Comparison of ENCODE assay signal across 8 cellular contexts in the genomic region with DNA sequence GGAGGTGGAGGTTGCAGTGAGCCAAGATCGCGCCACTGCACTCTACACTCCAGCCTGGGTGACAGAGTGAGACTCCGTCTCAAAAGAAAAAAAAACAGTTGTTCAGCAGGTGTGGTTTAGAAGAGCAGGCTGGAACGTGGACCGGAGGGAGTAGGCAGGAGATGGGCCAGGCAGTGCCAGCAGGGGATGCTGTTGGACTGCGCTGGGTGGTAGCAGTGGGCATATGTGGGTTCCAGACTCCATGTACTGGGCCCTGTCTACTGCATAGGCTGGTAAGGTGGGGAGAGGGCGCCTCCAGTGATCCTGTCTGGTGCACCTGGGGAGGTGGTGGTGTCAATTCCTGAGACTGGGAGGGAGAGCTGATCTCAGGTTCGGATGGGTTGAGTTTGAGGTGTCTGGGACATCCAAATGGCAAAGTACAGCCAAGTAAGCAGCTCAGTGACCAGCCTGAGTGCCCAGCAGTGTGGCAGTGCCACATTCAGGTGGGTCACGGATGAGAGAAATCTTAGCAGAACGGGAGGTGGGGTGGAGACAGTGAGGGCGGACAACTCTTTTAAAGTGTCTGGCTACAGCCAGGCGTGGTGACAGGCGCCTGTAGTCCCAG. TPM values are rescaled to one million over a fixed set of nuclear protein-coding genes. Genes with fewer than 3 reads are reported as not detected.
A peak's percentile ranks its signal among the peaks of the same experiment; 100 is the strongest.
DNase-seq lines count a peak whose midpoint lies in the region; ATAC-seq, FAIRE-seq and TF ChIP-seq lines count a peak whose summit lies in the region.

No MANE protein-coding gene starts in this region.

- TF ChIP-seq CTCF in BJ (IDR thresholded peaks at IDR 0.05; ENCODE audit: insufficient read depth, low read depth, low read length) (peak; percentile 72), K562 (IDR thresholded peaks at IDR 0.05 in 2 of 3, conservative IDR thresholded peaks at IDR 0.05 in 1 of 3; ENCODE audit: insufficient read depth in 2 of 3, low read depth in 1 of 3, low read length in 3 of 3) (peak; percentile 49 to 60 (median 55); a peak in 5 of 6 replicates), mesothelial cell of epicardium (IDR thresholded peaks at IDR 0.05; ENCODE audit: unreplicated experiment) (no peak)

- H3K4me1 ChIP-seq in K562 (replicated peaks in 1 of 2; ENCODE audit: control insufficient read depth in 2 of 2, insufficient read depth in 2 of 2, low read length in 2 of 2), result no peaks in the 10 kb centered on the region

- TF ChIP-seq EP300 in K562 (IDR thresholded peaks at IDR 0.05; ENCODE audit: low read length), result no peak

- H3K36me3 Mint-ChIP-seq in stimulated activated memory B cell treated with anti-CD40 and anti-IgM and Interleukin-4, amounts not matched to agents 10 μg/mL and 1 μg/mL and 100 μg/mL, for 72 hours, result peaks cover 28% of the 10 kb centered on the region
- peaks cover 21% of the 10 kb centered on the region for H3K36me3 Mint-ChIP-seq in mesothelial cell of epicardium

- H3K27ac ChIP-seq in K562 (ENCODE audit: extremely low read depth, low read depth, low read length), result no peak overlapping the region

- no peaks in the 10 kb centered on the region for H3K27me3 Mint-ChIP-seq in stimulated activated memory B cell treated with anti-CD40 and anti-IgM and Interleukin-4, amounts not matched to agents 10 μg/mL and 1 μg/mL and 100 μg/mL, for 72 hours
- H3K27me3 Mint-ChIP-seq in mesothelial cell of epicardium (ENCODE audit: low read depth), result no peaks in the 10 kb centered on the region

- no peaks in the 10 kb centered on the region for H4K20me1 ChIP-seq in K562 (replicated peaks; ENCODE audit: control insufficient read depth, insufficient read depth, low read length)

- no peak overlapping the region for H2AFZ ChIP-seq in K562 (ENCODE audit: low read depth, low read length)

- H3K4me2 ChIP-seq in K562 (ENCODE audit: insufficient read depth, low read length), result no peak overlapping the region

- peak; percentile 60 for ATAC-seq in HG02623 (IDR thresholded peaks at IDR 0.05; ENCODE audit: unreplicated experiment)
- peak; percentile 78 for ATAC-seq in K562
- ATAC-seq in left lobe of liver, result peak; percentile 69
- peak; percentile 59 for ATAC-seq in stimulated activated memory B cell treated with anti-CD40 and anti-IgM and Interleukin-4, amounts not matched to agents 10 μg/mL and 1 μg/mL and 100 μg/mL, for 72 hours
- no peak for ATAC-seq in HG03196 (IDR thresholded peaks at IDR 0.05; ENCODE audit: unreplicated experiment)

- H3K9me1 ChIP-seq in K562 (ENCODE audit: control insufficient read depth, insufficient read depth, low read length), result no peaks in the 10 kb centered on the region

- H3K9me3 Mint-ChIP-seq in stimulated activated memory B cell treated with anti-CD40 and anti-IgM and Interleukin-4, amounts not matched to agents 10 μg/mL and 1 μg/mL and 100 μg/mL, for 72 hours, result no peaks in the 10 kb centered on the region
- no peaks in the 10 kb centered on the region for H3K9me3 Mint-ChIP-seq in mesothelial cell of epicardium

- in situ Hi-C loops in K562 (cut with MboI), result no loop called here

- no peak for FAIRE-seq in K562 (lab: Jason Lieb, UNC)

- peak; percentile 37; the same call in 1 of the 2 replicates for TF ChIP-seq POLR2A in K562 (conservative IDR thresholded peaks at IDR 0.05)

- H3K4me3 ChIP-seq in BJ (ENCODE audit: low read depth, low read length) (no peak overlapping the region), K562 (no peak overlapping the region)

- peaks cover 1% of the 10 kb centered on the region for H3K36me3 ChIP-seq in BJ (ENCODE audit: control insufficient read depth, insufficient read depth, low read length)
- peaks cover 40% of the 10 kb centered on the region; the same call in 2 of the 3 replicates for H3K36me3 ChIP-seq in K562 (ENCODE audit: control insufficient read depth, insufficient read depth, low read length)

- TF ChIP-seq RAD21 in K562 (CRISPR knock-in tag; conservative IDR thresholded peaks at IDR 0.05 in 1 of 2, IDR thresholded peaks at IDR 0.05 in 1 of 2), result peak; percentile 22 to 51; a peak in 3 of 4 replicates

- H3K4me1 Mint-ChIP-seq in stimulated activated memory B cell treated with anti-CD40 and anti-IgM and Interleukin-4, amounts not matched to agents 10 μg/mL and 1 μg/mL and 100 μg/mL, for 72 hours, result no peaks in the 10 kb centered on the region
- H3K4me1 Mint-ChIP-seq in mesothelial cell of epicardium, result no peaks in the 10 kb centered on the region

- DNase-seq in BJ (ENCODE audit: low read depth), result no peak
- DNase-seq in T-helper 9 cell, result peak; percentile 31
- DNase-seq in K562 (ENCODE audit: extremely low read depth in 1 of 4, low spot score in 3 of 4), result peak in 2 of 4 experiments; percentile 23 to 25
- DNase-seq in left lobe of liver (ENCODE audit: low spot score), result no peak
- no peak for DNase-seq in mesothelial cell of epicardium (ENCODE audit: low spot score in 2 of 2, unreplicated experiment in 2 of 2)

- H3K4me3 Mint-ChIP-seq in stimulated activated memory B cell treated with anti-CD40 and anti-IgM and Interleukin-4, amounts not matched to agents 10 μg/mL and 1 μg/mL and 100 μg/mL, for 72 hours, result no peak overlapping the region
- H3K4me3 Mint-ChIP-seq in mesothelial cell of epicardium, result no peak overlapping the region

- CTCF ChIA-PET in BJ (lab: Yijun Ruan, JAX) (interaction anchor here (0.6 to 2.8 kb wide), 9 partner anchors 21 to 463 kb away, joined by 3 to 14 read pairs (median 4); a partner anchor contains a TSS), K562 (lab: Yijun Ruan, JAX; ENCODE audit: low intra/inter-chr PET ratio) (no interaction called here)

- H3K27me3 ChIP-seq in BJ (ENCODE audit: control insufficient read depth, insufficient read depth, low read length) (no peaks in the 10 kb centered on the region), K562 (ENCODE audit: control insufficient read depth in 2 of 2, insufficient read depth in 2 of 2, low read length in 2 of 2) (no peaks in the 10 kb centered on the region)

- intact Hi-C loops in K562 (cut with micrococcal nuclease), result loop anchor here (2.0 kb wide), 1 partner anchor 59 kb away; no protein-coding TSS in a partner anchor

- no peaks in the 10 kb centered on the region for H3K9me3 ChIP-seq in K562 (replicated peaks; ENCODE audit: control insufficient read depth, insufficient read depth, low read depth, low read length)

- no peak overlapping the region for H3K9ac ChIP-seq in K562 (ENCODE audit: insufficient read depth in 1 of 2, low read depth in 2 of 2, low read length in 2 of 2)

- POLR2A ChIA-PET in BJ (lab: Charles Lee) (no interaction called here), K562 (lab: Yijun Ruan, JAX) (no interaction called here)

- no TSS peak for BruUV-seq in K562 (replicated peaks; lab: Mats Ljungman, UMichigan)

- WGBS in K562 (ENCODE audit: insufficient coverage, low coverage, missing lambda C conversion rate), result 88% methylated on average over 13 of the region's 13 CpGs

- no peak overlapping the region for H3K27ac Mint-ChIP-seq in stimulated activated memory B cell treated with anti-CD40 and anti-IgM and Interleukin-4, amounts not matched to agents 10 μg/mL and 1 μg/mL and 100 μg/mL, for 72 hours
- H3K27ac Mint-ChIP-seq in mesothelial cell of epicardium, result no peak overlapping the region

- H3K79me2 ChIP-seq in K562 (ENCODE audit: control insufficient read depth, insufficient read depth, low read length), result no peaks in the 10 kb centered on the region

RNA-seq across cellular contexts. Expression of a gene that starts 25.9 kb away (rescaled TPM):
- polyA plus RNA-seq in BJ (2011; rRNA removed) (9.6 and 15.8 TPM in 2 replicates), K562 (2011; rRNA removed) (50.5 and 64.0 TPM in 2 replicates), K562 (2014; fragmentation: Illumina TruSeq; extraction: Trizol) (49.8 and 54.6 TPM in 2 replicates), K562 (2014; fragmentation: Nextera tagmentation; extraction: Ambion mirVana) (10 to 100 TPM; 80.6 to 97.8 TPM), K562 (2014; rRNA removed) (54.5 and 68.1 TPM in 2 replicates)
- polyA minus RNA-seq in BJ (2011; rRNA and poly(A)+ RNA removed), result 5.4 and 5.9 TPM in 2 replicates
- 49.1 and 58.2 TPM in 2 replicates for total RNA-seq in K562 (2011; cell fraction: chromatin; rRNA removed; ENCODE audit: low replicate concordance)
- 49.6 and 51.9 TPM in 2 replicates for total RNA-seq in K562 (2011; cell fraction: nucleolus; rRNA removed)
- total RNA-seq in K562 (2011; cell fraction: nucleoplasm; rRNA removed), result 56.2 and 59.0 TPM in 2 replicates
- total RNA-seq in K562 (2014; rRNA removed) (39.6 and 40.3 TPM in 2 replicates), K562 (2014; rRNA removed; fragmentation: Illumina TruSeq; extraction: Trizol) (48.9 and 51.5 TPM in 2 replicates), K562 (2015; rRNA removed; fragmentation: Illumina TruSeq; extraction: Trizol) (40.1 and 42.4 TPM in 2 replicates), K562 (2021) (44.9 and 46.0 TPM in 2 replicates), left lobe of liver (17.8 TPM), mesothelial cell of epicardium (33.3 to 37.2 TPM (median 36.6 TPM) in 3 replicates)
- 31.3 and 45.2 TPM in 2 replicates for polyA plus RNA-seq in K562 (2011; cell fraction: cytosol; rRNA removed)
- polyA plus RNA-seq in K562 (2011; cell fraction: nucleus; rRNA removed), result 31.2 and 39.9 TPM in 2 replicates
- polyA plus RNA-seq in K562 (2012), result 39.1 and 85.0 TPM in 2 replicates
- 36.1 and 36.6 TPM in 2 replicates for polyA minus RNA-seq in K562 (2011; rRNA and poly(A)+ RNA removed)
- polyA minus RNA-seq in K562 (2011; cell fraction: cytosol; rRNA and poly(A)+ RNA removed), result 19.7 and 23.7 TPM in 2 replicates
- polyA minus RNA-seq in K562 (2011; cell fraction: nucleus; rRNA and poly(A)+ RNA removed), result 16.7 and 21.1 TPM in 2 replicates

RNA-seq across cellular contexts. Expression of a gene that starts 35.7 kb away (rescaled TPM):
- 86.8 and 96.4 TPM in 2 replicates for polyA plus RNA-seq in BJ (2011; rRNA removed)
- 34.5 and 48.5 TPM in 2 replicates for polyA minus RNA-seq in BJ (2011; rRNA and poly(A)+ RNA removed)
- total RNA-seq in K562 (2011; cell fraction: chromatin; rRNA removed; ENCODE audit: low replicate concordance), result 23.7 and 25.5 TPM in 2 replicates
- 14.5 and 16.5 TPM in 2 replicates for total RNA-seq in K562 (2011; cell fraction: nucleolus; rRNA removed)
- total RNA-seq in K562 (2011; cell fraction: nucleoplasm; rRNA removed), result 17.3 and 28.2 TPM in 2 replicates
- total RNA-seq in K562 (2014; rRNA removed), result 12.9 TPM in 2 replicates
- total RNA-seq in K562 (2014; rRNA removed; fragmentation: Illumina TruSeq; extraction: Trizol), result 12.3 and 13.7 TPM in 2 replicates
- 11.2 and 11.9 TPM in 2 replicates for total RNA-seq in K562 (2015; rRNA removed; fragmentation: Illumina TruSeq; extraction: Trizol)
- total RNA-seq in K562 (2021), result 10.4 and 12.2 TPM in 2 replicates
- 18.3 and 19.0 TPM in 2 replicates for polyA plus RNA-seq in K562 (2011; rRNA removed)
- 10.5 and 12.3 TPM in 2 replicates for polyA plus RNA-seq in K562 (2011; cell fraction: cytosol; rRNA removed)
- 11.3 and 12.6 TPM in 2 replicates for polyA plus RNA-seq in K562 (2011; cell fraction: nucleus; rRNA removed)
- 11.0 and 17.5 TPM in 2 replicates for polyA plus RNA-seq in K562 (2012)
- 11.7 and 12.5 TPM in 2 replicates for polyA plus RNA-seq in K562 (2014; fragmentation: Illumina TruSeq; extraction: Trizol)
- polyA plus RNA-seq in K562 (2014; fragmentation: Nextera tagmentation; extraction: Ambion mirVana), result 10 to 100 TPM; 15.5 to 20.0 TPM
- 9.4 and 10.5 TPM in 2 replicates for polyA plus RNA-seq in K562 (2014; rRNA removed)
- 15.9 and 18.0 TPM in 2 replicates for polyA minus RNA-seq in K562 (2011; rRNA and poly(A)+ RNA removed)
- 5.0 and 9.3 TPM in 2 replicates for polyA minus RNA-seq in K562 (2011; cell fraction: cytosol; rRNA and poly(A)+ RNA removed)
- polyA minus RNA-seq in K562 (2011; cell fraction: nucleus; rRNA and poly(A)+ RNA removed), result 5.1 and 9.4 TPM in 2 replicates
- total RNA-seq in left lobe of liver, result 23.1 TPM
- 38.4 to 40.3 TPM (median 39.6 TPM) in 3 replicates for total RNA-seq in mesothelial cell of epicardium

RNA-seq across cellular contexts. Expression of a gene that starts 39.0 kb away (rescaled TPM):
- 280 and 336 TPM in 2 replicates for polyA plus RNA-seq in BJ (2011; rRNA removed)
- 57.8 and 109 TPM in 2 replicates for polyA minus RNA-seq in BJ (2011; rRNA and poly(A)+ RNA removed)
- total RNA-seq in K562 (2011; cell fraction: chromatin; rRNA removed; ENCODE audit: low replicate concordance), result 44.3 and 59.6 TPM in 2 replicates
- total RNA-seq in K562 (2011; cell fraction: nucleolus; rRNA removed), result 47.8 and 52.9 TPM in 2 replicates
- 68.3 and 84.1 TPM in 2 replicates for total RNA-seq in K562 (2011; cell fraction: nucleoplasm; rRNA removed)
- total RNA-seq in K562 (2014; rRNA removed), result 122 and 154 TPM in 2 replicates
- total RNA-seq in K562 (2014; rRNA removed; fragmentation: Illumina TruSeq; extraction: Trizol), result 197 and 213 TPM in 2 replicates
- total RNA-seq in K562 (2015; rRNA removed; fragmentation: Illumina TruSeq; extraction: Trizol), result 163 and 171 TPM in 2 replicates
- total RNA-seq in K562 (2021), result 140 and 150 TPM in 2 replicates
- polyA plus RNA-seq in K562 (2011; rRNA removed), result 268 and 325 TPM in 2 replicates
- 94.1 and 162 TPM in 2 replicates for polyA plus RNA-seq in K562 (2011; cell fraction: cytosol; rRNA removed)
- polyA plus RNA-seq in K562 (2011; cell fraction: nucleus; rRNA removed), result 113 and 152 TPM in 2 replicates
- polyA plus RNA-seq in K562 (2012), result 161 and 163 TPM in 2 replicates
- polyA plus RNA-seq in K562 (2014; fragmentation: Illumina TruSeq; extraction: Trizol), result 172 and 173 TPM in 2 replicates
- 100 to 1,000 TPM; 759 to 994 TPM for polyA plus RNA-seq in K562 (2014; fragmentation: Nextera tagmentation; extraction: Ambion mirVana)
- 143 and 194 TPM in 2 replicates for polyA plus RNA-seq in K562 (2014; rRNA removed)
- polyA minus RNA-seq in K562 (2011; rRNA and poly(A)+ RNA removed), result 226 and 260 TPM in 2 replicates
- polyA minus RNA-seq in K562 (2011; cell fraction: cytosol; rRNA and poly(A)+ RNA removed), result 61.8 and 87.3 TPM in 2 replicates
- 26.0 and 46.5 TPM in 2 replicates for polyA minus RNA-seq in K562 (2011; cell fraction: nucleus; rRNA and poly(A)+ RNA removed)
- total RNA-seq in left lobe of liver, result 157 TPM
- total RNA-seq in mesothelial cell of epicardium, result 85.7 to 91.5 TPM (median 86.5 TPM) in 3 replicates

RNA-seq across cellular contexts. Expression of a gene that starts 58.9 kb away (rescaled TPM):
- polyA plus RNA-seq in BJ (2011; rRNA removed) (17.5 and 36.1 TPM in 2 replicates), K562 (2011; rRNA removed) (34.8 and 42.8 TPM in 2 replicates), K562 (2014; fragmentation: Illumina TruSeq; extraction: Trizol) (143 and 163 TPM in 2 replicates), K562 (2014; fragmentation: Nextera tagmentation; extraction: Ambion mirVana) (10 to 100 TPM; 19.6 to 35.1 TPM), K562 (2014; rRNA removed) (86.2 and 102 TPM in 2 replicates)
- 31.0 and 53.3 TPM in 2 replicates for polyA minus RNA-seq in BJ (2011; rRNA and poly(A)+ RNA removed)
- 60.9 and 137 TPM in 2 replicates for total RNA-seq in K562 (2011; cell fraction: chromatin; rRNA removed; ENCODE audit: low replicate concordance)
- 28.9 and 33.7 TPM in 2 replicates for total RNA-seq in K562 (2011; cell fraction: nucleolus; rRNA removed)
- total RNA-seq in K562 (2011; cell fraction: nucleoplasm; rRNA removed), result 42.9 and 46.2 TPM in 2 replicates
- total RNA-seq in K562 (2014; rRNA removed) (89.1 and 89.2 TPM in 2 replicates), K562 (2014; rRNA removed; fragmentation: Illumina TruSeq; extraction: Trizol) (124 and 145 TPM in 2 replicates), K562 (2015; rRNA removed; fragmentation: Illumina TruSeq; extraction: Trizol) (145 and 156 TPM in 2 replicates), K562 (2021) (93.0 and 124 TPM in 2 replicates), left lobe of liver (45.7 TPM), mesothelial cell of epicardium (145 to 148 TPM (median 145 TPM) in 3 replicates)
- polyA plus RNA-seq in K562 (2011; cell fraction: cytosol; rRNA removed), result 16.8 and 31.9 TPM in 2 replicates
- 26.0 and 29.5 TPM in 2 replicates for polyA plus RNA-seq in K562 (2011; cell fraction: nucleus; rRNA removed)
- 89.1 and 101 TPM in 2 replicates for polyA plus RNA-seq in K562 (2012)
- 88.8 and 109 TPM in 2 replicates for polyA minus RNA-seq in K562 (2011; rRNA and poly(A)+ RNA removed)
- 63.1 and 67.0 TPM in 2 replicates for polyA minus RNA-seq in K562 (2011; cell fraction: cytosol; rRNA and poly(A)+ RNA removed)
- 31.5 and 63.6 TPM in 2 replicates for polyA minus RNA-seq in K562 (2011; cell fraction: nucleus; rRNA and poly(A)+ RNA removed)
